Comparison of ENCODE assay signal across 13 cellular contexts in genomic region chr19:47381653-47382279, GRCh38. TPM values are rescaled to one million over a fixed set of nuclear protein-coding genes. Genes with fewer than 3 reads are reported as not detected.
DNase-seq lines count a peak whose midpoint lies in the region; ATAC-seq and TF ChIP-seq lines count a peak whose summit lies in the region.
"Had no signal": no experiment of that assay in that cellular context is flagged by ENCODE, and none has a peak within 500 bp of the region (broad histone marks: within the 10 kb centered on the region; RNA-seq: fewer than 3 reads in every experiment).

No MANE protein-coding gene starts in this region.

- TF ChIP-seq CTCF in HEK293 (tag by site-specific recombination; IDR thresholded peaks at IDR 0.05): no peak
- TF ChIP-seq CTCF in osteoblast (IDR thresholded peaks at IDR 0.05; ENCODE audit: extremely low read depth, low read depth, low read length): no peak
- TF ChIP-seq CTCF in esophagus muscularis mucosa (IDR thresholded peaks at IDR 0.05): no peak

- TF ChIP-seq POLR2A in esophagus muscularis mucosa (IDR thresholded peaks at IDR 0.05; ENCODE audit: low read depth): no peak

- H3K27me3 ChIP-seq in CD8-positive, alpha-beta memory T cell (ENCODE audit: insufficient read depth, low read length, poor library complexity, severe bottlenecking): no peaks in the 10 kb centered on the region
- H3K27me3 ChIP-seq in osteoblast (ENCODE audit: insufficient read depth, low read length) (no peaks in the 10 kb centered on the region), esophagus muscularis mucosa (no peaks in the 10 kb centered on the region)

- no peak overlapping the region for H3K4me2 ChIP-seq in osteoblast (ENCODE audit: insufficient read depth, low read length)

- peak; percentile 11 to 64 (median 21) for DNase-seq in CD8-positive, alpha-beta memory T cell
- no peak for DNase-seq in activated naive CD8-positive, alpha-beta T cell treated with anti-CD3 and anti-CD28 coated beads for 36 hours
- DNase-seq in osteoblast (ENCODE audit: insufficient read length, low spot score, missing footprints): peak; percentile 71
- DNase-seq in esophagus muscularis mucosa (ENCODE audit: extremely low spot score): no peak
- no peak for DNase-seq in NCI-H1436 (lab: John Stamatoyannopoulos, UW)
- DNase-seq: activated CD4-positive, CD25-positive, alpha-beta regulatory T cell; amygdala; DND-41; NCI-H1930; stimulated activated CD4-positive, alpha-beta T cell treated with anti-CD3 and anti-CD28 coated beads, Interleukin-15, amount 100 ng/mL, for 24 hours had no signal

- H3K4me1 ChIP-seq in CD8-positive, alpha-beta memory T cell (ENCODE audit: insufficient read depth, low read length): peaks cover 17% of the 10 kb centered on the region
- no peaks in the 10 kb centered on the region; the same call in 1 of the 2 replicates for H3K4me1 ChIP-seq in HEK293 (ENCODE audit: control insufficient read depth, insufficient read depth, low read length)
- peaks cover 6% of the 10 kb centered on the region for H3K4me1 ChIP-seq in osteoblast (ENCODE audit: insufficient read depth, low read length)
- no peaks in the 10 kb centered on the region for H3K4me1 ChIP-seq in esophagus muscularis mucosa

- intact Hi-C loops in esophagus muscularis mucosa (cut with DNase I): no loop called here

- peak overlapping the region in 5 of 7 donors; percentile 12 to 76 (median 49) for H3K4me3 Mint-ChIP-seq in CD8-positive, alpha-beta memory T cell
- no peak overlapping the region for H3K4me3 Mint-ChIP-seq in activated naive CD8-positive, alpha-beta T cell treated with anti-CD3 and anti-CD28 coated beads for 36 hours

- H3K4me1 Mint-ChIP-seq in CD8-positive, alpha-beta memory T cell: peaks cover 21 to 32% (median 23%) of the 10 kb centered on the region in 3 donors
- H3K4me1 Mint-ChIP-seq in activated naive CD8-positive, alpha-beta T cell treated with anti-CD3 and anti-CD28 coated beads for 36 hours: peaks cover 23% of the 10 kb centered on the region

- no peak for TF ChIP-seq EP300 in esophagus muscularis mucosa (IDR thresholded peaks at IDR 0.05)

- 76% methylated on average over 11 of the region's 11 CpGs for WGBS in esophagus muscularis mucosa

- peak overlapping the region; percentile 24 for H3K27ac ChIP-seq in CD8-positive, alpha-beta memory T cell (ENCODE audit: low read depth, low read length)
- no peak overlapping the region for H3K27ac ChIP-seq in HEK293 (ENCODE audit: extremely low read depth, low read depth, low read length)
- H3K27ac ChIP-seq in osteoblast (ENCODE audit: low read depth, low read length): no peak overlapping the region
- no peak overlapping the region for H3K27ac ChIP-seq in esophagus muscularis mucosa (replicated peaks in 1 of 4)

- H3K9me3 Mint-ChIP-seq in CD8-positive, alpha-beta memory T cell: no peaks in the 10 kb centered on the region
- H3K9me3 Mint-ChIP-seq in activated naive CD8-positive, alpha-beta T cell treated with anti-CD3 and anti-CD28 coated beads for 36 hours: no peaks in the 10 kb centered on the region

- no peak for ATAC-seq in GM18858 (IDR thresholded peaks at IDR 0.05; ENCODE audit: unreplicated experiment)

- H3K36me3 ChIP-seq in CD8-positive, alpha-beta memory T cell (ENCODE audit: insufficient read depth, low read length): peaks cover 15% of the 10 kb centered on the region
- H3K36me3 ChIP-seq in HEK293 (ENCODE audit: control insufficient read depth in 2 of 2, insufficient read depth in 1 of 2, low read length in 2 of 2): peaks cover 13 to 51% of the 10 kb centered on the region in 2 experiments
- H3K36me3 ChIP-seq in osteoblast (ENCODE audit: insufficient read depth, low read length): peaks cover 39% of the 10 kb centered on the region
- H3K36me3 ChIP-seq in esophagus muscularis mucosa: peaks cover 43 to 58% (median 55%) of the 10 kb centered on the region in 4 donors

- peaks cover 0 to 2% of the 10 kb centered on the region in 2 donors for H3K27me3 Mint-ChIP-seq in CD8-positive, alpha-beta memory T cell
- H3K27me3 Mint-ChIP-seq in activated naive CD8-positive, alpha-beta T cell treated with anti-CD3 and anti-CD28 coated beads for 36 hours: no peaks in the 10 kb centered on the region

- H2AFZ ChIP-seq in osteoblast (ENCODE audit: low read length): no peak overlapping the region

- H3K36me3 Mint-ChIP-seq in CD8-positive, alpha-beta memory T cell: peaks cover 3 to 45% (median 10%) of the 10 kb centered on the region in 3 donors
- H3K36me3 Mint-ChIP-seq in activated naive CD8-positive, alpha-beta T cell treated with anti-CD3 and anti-CD28 coated beads for 36 hours: peaks cover 14% of the 10 kb centered on the region

- H3K79me2 ChIP-seq in osteoblast (ENCODE audit: insufficient read depth, low read length): no peaks in the 10 kb centered on the region

- H3K9me3 ChIP-seq in CD8-positive, alpha-beta memory T cell (ENCODE audit: low read length): no peaks in the 10 kb centered on the region
- H3K9me3 ChIP-seq in HEK293 (ENCODE audit: control insufficient read depth, insufficient read depth, low read depth, low read length) (no peaks in the 10 kb centered on the region), osteoblast (ENCODE audit: low read depth, low read length) (no peaks in the 10 kb centered on the region), esophagus muscularis mucosa (no peaks in the 10 kb centered on the region)

- no peaks in the 10 kb centered on the region for H4K20me1 ChIP-seq in osteoblast (ENCODE audit: insufficient read depth, low read length)

- no peak overlapping the region for H3K4me3 ChIP-seq in CD8-positive, alpha-beta memory T cell (ENCODE audit: low read length)
- H3K4me3 ChIP-seq in HEK293 (ENCODE audit: low read depth, low read length) (no peak overlapping the region), osteoblast (ENCODE audit: insufficient read depth, low read length) (no peak overlapping the region), esophagus muscularis mucosa (no peak overlapping the region)

- H3K27ac Mint-ChIP-seq in CD8-positive, alpha-beta memory T cell: peak overlapping the region; percentile 13 to 91 (median 84)
- H3K27ac Mint-ChIP-seq in activated naive CD8-positive, alpha-beta T cell treated with anti-CD3 and anti-CD28 coated beads for 36 hours: peak overlapping the region; percentile 16

- CTCF ChIA-PET in CD8-positive, alpha-beta memory T cell (lab: Charles Lee): interaction anchor here (3.5 kb wide), 1 partner anchor 9 kb away, joined by 22 read pairs; no protein-coding TSS in a partner anchor
- CTCF ChIA-PET in HEK293 (lab: Yijun Ruan, JAX): interaction anchor here (2.1 kb wide), 1 partner anchor 9 kb away, joined by 13 read pairs; no protein-coding TSS in a partner anchor

- POLR2A ChIA-PET in CD8-positive, alpha-beta memory T cell (lab: Charles Lee): interaction anchor here (0.5 to 1.7 kb wide), 2 partner anchors 33 to 441 kb away, joined by 3 to 5 read pairs; partner anchors contain the start of gene DHX34
- POLR2A ChIA-PET in HEK293 (lab: Yijun Ruan, JAX): no interaction called here

TF ChIP-seq in HEK293, 187 proteins besides CTCF, POLR2A, EP300 and RAD21:
- TF ChIP-seq ZNF266 (tag by site-specific recombination; IDR thresholded peaks at IDR 0.05; ENCODE audit: low read depth): no peak
- TF ChIP-seq, protein P1, sequence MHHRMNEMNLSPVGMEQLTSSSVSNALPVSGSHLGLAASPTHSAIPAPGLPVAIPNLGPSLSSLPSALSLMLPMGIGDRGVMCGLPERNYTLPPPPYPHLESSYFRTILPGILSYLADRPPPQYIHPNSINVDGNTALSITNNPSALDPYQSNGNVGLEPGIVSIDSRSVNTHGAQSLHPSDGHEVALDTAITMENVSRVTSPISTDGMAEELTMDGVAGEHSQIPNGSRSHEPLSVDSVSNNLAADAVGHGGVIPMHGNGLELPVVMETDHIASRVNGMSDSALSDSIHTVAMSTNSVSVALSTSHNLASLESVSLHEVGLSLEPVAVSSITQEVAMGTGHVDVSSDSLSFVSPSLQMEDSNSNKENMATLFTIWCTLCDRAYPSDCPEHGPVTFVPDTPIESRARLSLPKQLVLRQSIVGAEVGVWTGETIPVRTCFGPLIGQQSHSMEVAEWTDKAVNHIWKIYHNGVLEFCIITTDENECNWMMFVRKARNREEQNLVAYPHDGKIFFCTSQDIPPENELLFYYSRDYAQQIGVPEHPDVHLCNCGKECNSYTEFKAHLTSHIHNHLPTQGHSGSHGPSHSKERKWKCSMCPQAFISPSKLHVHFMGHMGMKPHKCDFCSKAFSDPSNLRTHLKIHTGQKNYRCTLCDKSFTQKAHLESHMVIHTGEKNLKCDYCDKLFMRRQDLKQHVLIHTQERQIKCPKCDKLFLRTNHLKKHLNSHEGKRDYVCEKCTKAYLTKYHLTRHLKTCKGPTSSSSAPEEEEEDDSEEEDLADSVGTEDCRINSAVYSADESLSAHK (tag by site-specific recombination; IDR thresholded peaks at IDR 0.05): peak; percentile 16; the same call in 1 of the 2 replicates

RNA-seq across cellular contexts. Expression of gene DHX34, which starts 32.7 kb away (rescaled TPM):
- total RNA-seq in CD8-positive, alpha-beta memory T cell: 10 to 100 TPM; 23.2 to 24.5 TPM
- polyA plus RNA-seq in CD8-positive, alpha-beta memory T cell: 7.7 TPM
- total RNA-seq in activated naive CD8-positive, alpha-beta T cell treated with anti-CD3 and anti-CD28 coated beads for 36 hours: 10 to 100 TPM; 17.4 to 19.5 TPM
- total RNA-seq in osteoblast: 10.9 and 12.7 TPM in 2 replicates
- 10 to 100 TPM in 3 of 4 donors, 1 to 10 TPM in 1; 9.1 to 15.6 (median 12.2) TPM for total RNA-seq in esophagus muscularis mucosa

RNA-seq across cellular contexts. Expression of gene MEIS3, which starts 37.6 kb away (rescaled TPM):
- total RNA-seq in CD8-positive, alpha-beta memory T cell: not detected
- polyA plus RNA-seq in CD8-positive, alpha-beta memory T cell: not detected
- not detected for total RNA-seq in activated naive CD8-positive, alpha-beta T cell treated with anti-CD3 and anti-CD28 coated beads for 36 hours
- 8.3 and 19.7 TPM in 2 replicates for total RNA-seq in osteoblast
- 10 to 100 TPM; 22.8 to 33.2 (median 30.7) TPM for total RNA-seq in esophagus muscularis mucosa

RNA-seq across cellular contexts. Expression of gene C5AR2, which starts 49.8 kb away (rescaled TPM):
- total RNA-seq in CD8-positive, alpha-beta memory T cell: under 1 TPM; 0.07 to 0.22 TPM
- 0.06 TPM for polyA plus RNA-seq in CD8-positive, alpha-beta memory T cell
- total RNA-seq in activated naive CD8-positive, alpha-beta T cell treated with anti-CD3 and anti-CD28 coated beads for 36 hours: not detected
- total RNA-seq in osteoblast (2.5 and 3.5 TPM in 2 replicates), esophagus muscularis mucosa (1 to 10 TPM in 1 of 4 donors, under 1 TPM in 3; 0.42 to 4.6 (median 0.72) TPM)
- total RNA-seq: HT1080 had no signal

Comparison
In these comparisons a context has a peak if more than half of its experiments do, and no peak if none do; other contexts are left out.
1. DNase-seq: peak in CD8-positive, alpha-beta memory T cell (5 of 5) and osteoblast (single experiment); none in activated naive CD8-positive, alpha-beta T cell treated with anti-CD3 and anti-CD28 coated beads for 36 hours (single experiment), esophagus muscularis mucosa (single experiment) and NCI-H1436 (single experiment).